Comparison of ENCODE assay signal across 16 cellular contexts in genomic region chr1:156478250-156478627, GRCh38. TPM values are rescaled to one million over a fixed set of nuclear protein-coding genes. Genes with fewer than 3 reads are reported as not detected.
DNase-seq lines count a peak whose midpoint lies in the region; ATAC-seq and TF ChIP-seq lines count a peak whose summit lies in the region.
"Had no signal": no experiment of that assay in that cellular context is flagged by ENCODE, and none has a peak within 500 bp of the region (broad histone marks: within the 10 kb centered on the region; RNA-seq: fewer than 3 reads in every experiment).

No MANE protein-coding gene starts in this region.

- intact Hi-C loops in heart right ventricle (cut with DNase I) (no loop called here), gastrocnemius medialis (cut with DNase I; ENCODE audit: low total_unique reads) (no loop called here)

- peaks cover 42 to 76% (median 65%) of the 10 kb centered on the region in 10 experiments for H3K4me1 ChIP-seq in BLaER1 treated with 17β-estradiol and CSF1 and Interleukin-3, amounts not matched to agents 10 nM and 100 nM
- H3K4me1 ChIP-seq in adipocyte (ENCODE audit: control insufficient read depth, insufficient read depth, low read length) (peaks cover 35% of the 10 kb centered on the region), heart right ventricle (peaks cover 42 to 99% (median 88%) of the 10 kb centered on the region in 9 donors), gastrocnemius medialis (peaks cover 92 to 99% of the 10 kb centered on the region in 2 donors)

- no peaks in the 10 kb centered on the region for H3K27me3 ChIP-seq in BLaER1 treated with 17β-estradiol and CSF1 and Interleukin-3, amounts not matched to agents 10 nM and 100 nM
- H3K27me3 ChIP-seq in adipocyte (replicated peaks; ENCODE audit: control insufficient read depth, insufficient read depth, low read length) (no peaks in the 10 kb centered on the region), heart right ventricle (no peaks in the 10 kb centered on the region), gastrocnemius medialis (no peaks in the 10 kb centered on the region)
- H3K27me3 ChIP-seq: cardiac muscle cell had no signal

- H3K36me3 ChIP-seq in BLaER1 treated with 17β-estradiol and CSF1 and Interleukin-3, amounts not matched to agents 10 nM and 100 nM: peaks cover 99 to 100% (median 100%) of the 10 kb centered on the region in 11 experiments
- H3K36me3 ChIP-seq in adipocyte (ENCODE audit: control insufficient read depth, insufficient read depth, low read length, severe bottlenecking) (peaks cover 90% of the 10 kb centered on the region), heart right ventricle (peaks cover 5 to 100% (median 94%) of the 10 kb centered on the region in 9 donors), gastrocnemius medialis (peaks cover 5 to 96% of the 10 kb centered on the region in 2 donors)

- ATAC-seq in heart right ventricle: peak in 5 of 8 donors; percentile 18 to 57 (median 27)
- no peak for ATAC-seq in gastrocnemius medialis

- TF ChIP-seq CTCF in heart right ventricle (IDR thresholded peaks at IDR 0.05) (no peak), gastrocnemius medialis (IDR thresholded peaks at IDR 0.05 in 4 of 5, conservative IDR thresholded peaks at IDR 0.05 in 1 of 5) (no peak), GM10266 (IDR thresholded peaks at IDR 0.05; ENCODE audit: control insufficient read depth, insufficient read depth, low read depth, missing control alignments) (no peak)

- H3K27ac ChIP-seq in BLaER1 treated with 17β-estradiol and CSF1 and Interleukin-3, amounts not matched to agents 10 nM and 100 nM: peak overlapping the region in 4 of 11 experiments; percentile 20 to 50 (median 40); a peak in 2 of 22 replicates
- peak overlapping the region; percentile 33 to 92 (median 75) for H3K27ac ChIP-seq in heart right ventricle
- peak overlapping the region; percentile 96 to 99 (median 98) for H3K27ac ChIP-seq in gastrocnemius medialis
- H3K27ac ChIP-seq: cardiac muscle cell had no signal

- WGBS in heart right ventricle, 2 donors: 65 to 67% methylated on average over 8 of the region's 8 CpGs

- H3K4me2 ChIP-seq in BLaER1 treated with 17β-estradiol and CSF1 and Interleukin-3, amounts not matched to agents 10 nM and 100 nM: peak overlapping the region in 5 of 11 experiments; percentile 5 to 55 (median 26); a peak in 7 of 22 replicates

- TF ChIP-seq POLR2A in gastrocnemius medialis (IDR thresholded peaks at IDR 0.05): peak in 1 of 2 donors; percentile 11

- no peaks in the 10 kb centered on the region for H3K9me3 ChIP-seq in BLaER1 treated with 17β-estradiol and CSF1 and Interleukin-3, amounts not matched to agents 10 nM and 100 nM (replicated peaks in 1 of 11)
- H3K9me3 ChIP-seq in adipocyte (ENCODE audit: control insufficient read depth, low read length): no peaks in the 10 kb centered on the region
- H3K9me3 ChIP-seq in heart right ventricle: no peaks in the 10 kb centered on the region
- H3K9me3 ChIP-seq in gastrocnemius medialis: no peaks in the 10 kb centered on the region

- no peak overlapping the region for H3K4me3 ChIP-seq in BLaER1 treated with 17β-estradiol and CSF1 and Interleukin-3, amounts not matched to agents 10 nM and 100 nM
- H3K4me3 ChIP-seq in adipocyte (ENCODE audit: low read length) (no peak overlapping the region), heart right ventricle (no peak overlapping the region), gastrocnemius medialis (no peak overlapping the region)
- H3K4me3 ChIP-seq: cardiac muscle cell had no signal

- in situ Hi-C loops in gastrocnemius medialis (cut with MboI; ENCODE audit: low sequenced_read_pairs in 4 of 4): loop anchor here in 1 of 4 donors (25.0 kb wide), 1 partner anchor 366 kb away; the partner anchor contains the start of gene LMNA

- peaks cover 98 to 100% (median 100%) of the 10 kb centered on the region in 11 experiments for H4K20me1 ChIP-seq in BLaER1 treated with 17β-estradiol and CSF1 and Interleukin-3, amounts not matched to agents 10 nM and 100 nM

- H3K9ac ChIP-seq in BLaER1 treated with 17β-estradiol and CSF1 and Interleukin-3, amounts not matched to agents 10 nM and 100 nM: peak overlapping the region in 7 of 11 experiments; percentile 10 to 44 (median 30); a peak in 7 of 22 replicates
- H3K9ac ChIP-seq in adipocyte (ENCODE audit: low read length): peak overlapping the region; percentile 33

- DNase-seq in adipocyte (ENCODE audit: low read depth) (no peak), heart right ventricle (no peak), gastrocnemius medialis (peak in 1 of 2 donors; percentile 13), GM10266 (ENCODE audit: extremely low spot score) (no peak), NCI-H187 treated with DMSO at 0.1 percent for 48 hours (lab: John Stamatoyannopoulos, UW) (no peak)
- DNase-seq in stimulated activated CD4-positive, alpha-beta T cell treated with anti-CD3 and anti-CD28 coated beads, Interleukin-4, amount 100 ng/mL, for 1 hour: no peak
- DNase-seq in stimulated activated CD4-positive, alpha-beta T cell treated with anti-CD3 and anti-CD28 coated beads, Interleukin-1b, Interleukin-23, amount 100 ng/mL, for 48 hours: no peak
- DNase-seq: activated CD4-positive, alpha-beta memory T cell treated with anti-CD3 and anti-CD28 coated beads, Interleukin-2, amount 10 ng/mL, durations not matched to agents 7 days and 5 days; activated naive CD4-positive, alpha-beta T cell treated with anti-CD3 and anti-CD28 coated beads for 36 hours; DMS153; glutamatergic neuron; NCI-H1417; NCI-H226; SHP77 treated with DMSO at 0.1 percent for 48 hours had no signal

RNA-seq across cellular contexts. Expression of gene MEF2D, which starts 22.3 kb away (rescaled TPM):
- total RNA-seq in heart right ventricle (100 to 1,000 TPM in 4 of 10 donors, 10 to 100 TPM in 6; 81.1 to 127 (median 96.5) TPM), gastrocnemius medialis (100 to 1,000 TPM; 129 to 260 (median 168) TPM)
- 10 to 100 TPM; 31.6 to 37.7 TPM for polyA plus RNA-seq in heart right ventricle

Comparison
In these comparisons a context has a peak if more than half of its experiments do, and no peak if none do; other contexts are left out.
1. ATAC-seq: peak in heart right ventricle (5 of 8); none in gastrocnemius medialis (0 of 2).